Comparison of ENCODE assay signal across 22 cellular contexts in genomic region chr20:45506398-45506797, GRCh38. TPM values are rescaled to one million over a fixed set of nuclear protein-coding genes. Genes with fewer than 3 reads are reported as not detected.
DNase-seq lines count a peak whose midpoint lies in the region; ATAC-seq, FAIRE-seq and TF ChIP-seq lines count a peak whose summit lies in the region.
"Had no signal": no experiment of that assay in that cellular context is flagged by ENCODE, and none has a peak within 500 bp of the region (broad histone marks: within the 10 kb centered on the region; RNA-seq: fewer than 3 reads in every experiment).

No MANE protein-coding gene starts in this region.

- H3K36me3 ChIP-seq in breast epithelium (no peaks in the 10 kb centered on the region), K562 (ENCODE audit: control insufficient read depth, insufficient read depth, low read length) (no peaks in the 10 kb centered on the region), keratinocyte (ENCODE audit: control insufficient read depth in 2 of 2, extremely low read depth in 1 of 2, insufficient read depth in 2 of 2, low read length in 2 of 2) (no peaks in the 10 kb centered on the region), mucosa of descending colon (ENCODE audit: low read depth) (no peaks in the 10 kb centered on the region)

- in situ Hi-C loops in K562 (cut with MboI): no loop called here

- BruUV-seq in MCF 10A (replicated peaks; lab: Mats Ljungman, UMichigan) (no TSS peak), K562 (replicated peaks; lab: Mats Ljungman, UMichigan) (no TSS peak)

- H3K9me3 ChIP-seq in breast epithelium (no peaks in the 10 kb centered on the region), K562 (replicated peaks; ENCODE audit: control insufficient read depth, insufficient read depth, low read depth, low read length) (no peaks in the 10 kb centered on the region), keratinocyte (ENCODE audit: control insufficient read depth, low read depth, low read length) (no peaks in the 10 kb centered on the region), mucosa of descending colon (no peaks in the 10 kb centered on the region)

- H3K9ac ChIP-seq in K562 (ENCODE audit: insufficient read depth in 1 of 2, low read depth in 2 of 2, low read length in 2 of 2) (no peak overlapping the region), keratinocyte (ENCODE audit: control insufficient read depth, extremely low read depth, insufficient read depth, low read length) (no peak overlapping the region)

- FAIRE-seq in K562 (lab: Jason Lieb, UNC) (no peak), keratinocyte (lab: Jason Lieb, UNC) (peak; percentile 55)
- FAIRE-seq: GM19239, H1 had no signal

- H2AFZ ChIP-seq in K562 (ENCODE audit: low read depth, low read length) (no peak overlapping the region), keratinocyte (ENCODE audit: control insufficient read depth, low read length) (no peak overlapping the region)

- DNase-seq in MCF 10A (ENCODE audit: unreplicated experiment): no peak
- no peak for DNase-seq in breast epithelium (ENCODE audit: low spot score in 2 of 2)
- DNase-seq in K562 (ENCODE audit: extremely low read depth in 1 of 4, low spot score in 3 of 4): no peak
- no peak for DNase-seq in keratinocyte (ENCODE audit: low read depth, low spot score)
- no peak for DNase-seq in stimulated activated naive B cell treated with anti-CD40 and anti-IgM and Interleukin-4, amounts not matched to agents 10 μg/mL and 1 μg/mL and 100 μg/mL, for 72 hours
- no peak for DNase-seq in DMS 273 treated with DMSO at 0.1 percent for 48 hours (lab: John Stamatoyannopoulos, UW)
- no peak for DNase-seq in mucosa of descending colon
- DNase-seq: CD8-positive, alpha-beta T cell; COR-L47; DMS53; HCEC 1CT; HFFc6 had no signal

- 5% methylated on average over 2 of the region's 2 CpGs for WGBS in K562 (ENCODE audit: insufficient coverage, low coverage, missing lambda C conversion rate)

- no peak for TF ChIP-seq EP300 in K562 (IDR thresholded peaks at IDR 0.05; ENCODE audit: low read length)

- dilution Hi-C loops in keratinocyte (cut with MboI; ENCODE audit: extremely low pct_ligation_motif_present, low sequenced_read_pairs): no loop called here

- H3K27me3 ChIP-seq in breast epithelium (peaks cover 0 to 5% of the 10 kb centered on the region in 2 donors), K562 (ENCODE audit: control insufficient read depth in 2 of 2, insufficient read depth in 2 of 2, low read length in 2 of 2) (peaks cover 0 to 1% of the 10 kb centered on the region in 2 experiments; a peak in 1 of 5 replicates), keratinocyte (ENCODE audit: control insufficient read depth, extremely low read depth, insufficient read depth, low read length) (peaks cover 5% of the 10 kb centered on the region)

- CTCF ChIA-PET in MCF 10A (lab: Yijun Ruan, JAX): interaction anchor here (0.6 to 1.3 kb wide), 2 partner anchors 49 to 69 kb away, joined by 3 to 4 read pairs; no protein-coding TSS in a partner anchor
- CTCF ChIA-PET in K562 (lab: Yijun Ruan, JAX; ENCODE audit: low intra/inter-chr PET ratio): no interaction called here

- H3K27ac ChIP-seq in breast epithelium (no peak overlapping the region), K562 (ENCODE audit: extremely low read depth, low read depth, low read length) (no peak overlapping the region), keratinocyte (ENCODE audit: control insufficient read depth, insufficient read depth, low read length) (peak overlapping the region; percentile 75)
- H3K27ac ChIP-seq: 22Rv1, HL-60 had no signal

- TF ChIP-seq RAD21 in K562 (CRISPR knock-in tag; conservative IDR thresholded peaks at IDR 0.05 in 1 of 2, IDR thresholded peaks at IDR 0.05 in 1 of 2): no peak

- POLR2A ChIA-PET in MCF 10A (lab: Yijun Ruan, JAX): interaction anchor here (0.7 to 2.3 kb wide), 5 partner anchors 12 to 170 kb away, joined by 3 to 19 read pairs (median 3); no protein-coding TSS in a partner anchor
- POLR2A ChIA-PET in K562 (lab: Yijun Ruan, JAX): interaction anchor here (1.0 kb wide), 1 partner anchor 13 kb away, joined by 3 read pairs; no protein-coding TSS in a partner anchor

- H3K79me2 ChIP-seq in K562 (ENCODE audit: control insufficient read depth, insufficient read depth, low read length) (no peaks in the 10 kb centered on the region), keratinocyte (ENCODE audit: control insufficient read depth, insufficient read depth, low read length) (no peaks in the 10 kb centered on the region)

- intact Hi-C loops in MCF 10A (cut with micrococcal nuclease): no loop called here
- intact Hi-C loops in breast epithelium (cut with DNase I; ENCODE audit: low total_unique reads): no loop called here
- intact Hi-C loops in K562 (cut with micrococcal nuclease): no loop called here
- intact Hi-C loops in mucosa of descending colon (cut with DNase I, micrococcal nuclease): no loop called here

- H3K36me3 Mint-ChIP-seq in MCF 10A (ENCODE audit: insufficient read depth, unreplicated experiment): no peaks in the 10 kb centered on the region
- H3K36me3 Mint-ChIP-seq in stimulated activated naive B cell treated with anti-CD40 and anti-IgM and Interleukin-4, amounts not matched to agents 10 μg/mL and 1 μg/mL and 100 μg/mL, for 72 hours: no peaks in the 10 kb centered on the region
- H3K36me3 Mint-ChIP-seq: CD14-positive monocyte; CD8-positive, alpha-beta T cell had no signal

- peak overlapping the region; percentile 69 for H3K27ac Mint-ChIP-seq in MCF 10A (ENCODE audit: low read depth, unreplicated experiment)
- H3K27ac Mint-ChIP-seq in stimulated activated naive B cell treated with anti-CD40 and anti-IgM and Interleukin-4, amounts not matched to agents 10 μg/mL and 1 μg/mL and 100 μg/mL, for 72 hours: peak overlapping the region; percentile 47
- H3K27ac Mint-ChIP-seq: CD14-positive monocyte; CD8-positive, alpha-beta T cell; HFFc6; IgD-negative memory B cell had no signal

- H3K4me1 ChIP-seq in breast epithelium (no peaks in the 10 kb centered on the region), K562 (replicated peaks in 1 of 2; ENCODE audit: control insufficient read depth in 2 of 2, insufficient read depth in 2 of 2, low read length in 2 of 2) (peaks cover 0 to 7% of the 10 kb centered on the region in 2 experiments; a peak in 3 of 5 replicates), keratinocyte (ENCODE audit: control insufficient read depth, extremely low read depth, insufficient read depth, low read length) (peaks cover 21% of the 10 kb centered on the region), mucosa of descending colon (ENCODE audit: low read depth) (no peaks in the 10 kb centered on the region)

- H3K9me3 Mint-ChIP-seq in MCF 10A (ENCODE audit: unreplicated experiment): no peaks in the 10 kb centered on the region
- no peaks in the 10 kb centered on the region for H3K9me3 Mint-ChIP-seq in stimulated activated naive B cell treated with anti-CD40 and anti-IgM and Interleukin-4, amounts not matched to agents 10 μg/mL and 1 μg/mL and 100 μg/mL, for 72 hours
- H3K9me3 Mint-ChIP-seq: CD14-positive monocyte; CD8-positive, alpha-beta T cell; HFFc6; IgD-negative memory B cell had no signal

- H3K9me1 ChIP-seq in K562 (ENCODE audit: control insufficient read depth, insufficient read depth, low read length) (no peaks in the 10 kb centered on the region), keratinocyte (ENCODE audit: control insufficient read depth, extremely low read depth, insufficient read depth, low read length) (no peaks in the 10 kb centered on the region)

- TF ChIP-seq POLR2A in breast epithelium (IDR thresholded peaks at IDR 0.05): no peak
- TF ChIP-seq POLR2A in K562 (conservative IDR thresholded peaks at IDR 0.05): no peak

- H3K4me3 Mint-ChIP-seq in MCF 10A (ENCODE audit: unreplicated experiment): no peak overlapping the region
- no peak overlapping the region for H3K4me3 Mint-ChIP-seq in stimulated activated naive B cell treated with anti-CD40 and anti-IgM and Interleukin-4, amounts not matched to agents 10 μg/mL and 1 μg/mL and 100 μg/mL, for 72 hours
- H3K4me3 Mint-ChIP-seq: CD14-positive monocyte; CD8-positive, alpha-beta T cell; HFFc6 had no signal

- peaks cover 35% of the 10 kb centered on the region for H3K4me1 Mint-ChIP-seq in MCF 10A (ENCODE audit: insufficient read depth, unreplicated experiment)
- peaks cover 14% of the 10 kb centered on the region in 2 donors for H3K4me1 Mint-ChIP-seq in stimulated activated naive B cell treated with anti-CD40 and anti-IgM and Interleukin-4, amounts not matched to agents 10 μg/mL and 1 μg/mL and 100 μg/mL, for 72 hours
- H3K4me1 Mint-ChIP-seq: CD14-positive monocyte had no signal

- ATAC-seq in K562: no peak; the same call in 2 of the 3 replicates
- ATAC-seq in stimulated activated naive B cell treated with anti-CD40 and anti-IgM and Interleukin-4, amounts not matched to agents 10 μg/mL and 1 μg/mL and 100 μg/mL, for 72 hours (replicated peaks): no peak
- ATAC-seq in GM19035 (IDR thresholded peaks at IDR 0.05; ENCODE audit: unreplicated experiment): no peak
- ATAC-seq in mucosa of descending colon: no peak
- ATAC-seq: CD8-positive, alpha-beta T cell had no signal

- TF ChIP-seq CTCF in MCF 10A (IDR thresholded peaks at IDR 0.05; ENCODE audit: unreplicated experiment) (no peak), breast epithelium (IDR thresholded peaks at IDR 0.05) (no peak), K562 (IDR thresholded peaks at IDR 0.05 in 2 of 3, conservative IDR thresholded peaks at IDR 0.05 in 1 of 3; ENCODE audit: insufficient read depth in 2 of 3, low read depth in 1 of 3, low read length in 3 of 3) (no peak), keratinocyte (optimal IDR thresholded peaks at IDR 0.05 in 1 of 3, IDR thresholded peaks at IDR 0.05 in 1 of 3, conservative IDR thresholded peaks at IDR 0.05 in 1 of 3; ENCODE audit: extremely low read depth in 1 of 3, insufficient read depth in 2 of 3, low read length in 3 of 3) (no peak), mucosa of descending colon (IDR thresholded peaks at IDR 0.05) (no peak)

- peaks cover 8% of the 10 kb centered on the region for H3K27me3 Mint-ChIP-seq in MCF 10A (ENCODE audit: insufficient read depth, unreplicated experiment)
- peaks cover 42 to 64% of the 10 kb centered on the region in 2 donors for H3K27me3 Mint-ChIP-seq in stimulated activated naive B cell treated with anti-CD40 and anti-IgM and Interleukin-4, amounts not matched to agents 10 μg/mL and 1 μg/mL and 100 μg/mL, for 72 hours

- no peak overlapping the region for H3K4me3 ChIP-seq in breast epithelium
- no peak overlapping the region for H3K4me3 ChIP-seq in K562
- no peak overlapping the region for H3K4me3 ChIP-seq in keratinocyte (ENCODE audit: control insufficient read depth in 2 of 3, extremely low read depth in 1 of 3, insufficient read depth in 2 of 3, low read depth in 1 of 3, low read length in 3 of 3)
- H3K4me3 ChIP-seq in mucosa of descending colon: no peak overlapping the region
- H3K4me3 ChIP-seq: GM12878 had no signal

- H4K20me1 ChIP-seq in K562 (replicated peaks; ENCODE audit: control insufficient read depth, insufficient read depth, low read length) (no peaks in the 10 kb centered on the region), keratinocyte (ENCODE audit: control insufficient read depth, extremely low read depth, insufficient read depth, low read length) (no peaks in the 10 kb centered on the region)

- H3K4me2 ChIP-seq in K562 (ENCODE audit: insufficient read depth, low read length) (no peak overlapping the region), keratinocyte (ENCODE audit: control insufficient read depth, extremely low read depth, insufficient read depth, low read depth, low read length) (peak overlapping the region; percentile 16)

RNA-seq across cellular contexts. Expression of gene SPINT3, which starts 9.0 kb away (rescaled TPM):
- not detected in 2 replicates for total RNA-seq in MCF 10A (2022)
- not detected for total RNA-seq in breast epithelium
- not detected in 2 replicates for total RNA-seq in K562 (2011; cell fraction: chromatin; rRNA removed; ENCODE audit: low replicate concordance)
- not detected in 2 replicates for total RNA-seq in K562 (2011; cell fraction: nucleolus; rRNA removed)
- not detected in 2 replicates for total RNA-seq in K562 (2011; cell fraction: nucleoplasm; rRNA removed)
- total RNA-seq in K562 (2014; rRNA removed): not detected in 2 replicates
- total RNA-seq in K562 (2014; rRNA removed; fragmentation: Illumina TruSeq; extraction: Trizol): not detected in 2 replicates
- total RNA-seq in K562 (2015; rRNA removed; fragmentation: Illumina TruSeq; extraction: Trizol): not detected in 2 replicates
- not detected in 2 replicates for total RNA-seq in K562 (2021)
- polyA plus RNA-seq in K562 (2011; rRNA removed): not detected in 2 replicates
- polyA plus RNA-seq in K562 (2011; cell fraction: cytosol; rRNA removed): not detected in 2 replicates
- polyA plus RNA-seq in K562 (2011; cell fraction: nucleus; rRNA removed): not detected in 2 replicates
- polyA plus RNA-seq in K562 (2012): not detected in 2 replicates
- polyA plus RNA-seq in K562 (2014; fragmentation: Illumina TruSeq; extraction: Trizol): not detected in 2 replicates
- not detected for polyA plus RNA-seq in K562 (2014; fragmentation: Nextera tagmentation; extraction: Ambion mirVana)
- polyA plus RNA-seq in K562 (2014; rRNA removed): not detected in 2 replicates
- not detected in 2 replicates for polyA minus RNA-seq in K562 (2011; rRNA and poly(A)+ RNA removed)
- polyA minus RNA-seq in K562 (2011; cell fraction: cytosol; rRNA and poly(A)+ RNA removed): not detected in 2 replicates
- not detected in 2 replicates for polyA minus RNA-seq in K562 (2011; cell fraction: nucleus; rRNA and poly(A)+ RNA removed)
- polyA plus RNA-seq in keratinocyte: not detected in 3 replicates
- not detected for polyA plus RNA-seq in keratinocyte (2011; ENCODE audit: low read depth)
- polyA plus RNA-seq in keratinocyte (2011; cell fraction: cytosol; rRNA removed): not detected in 2 replicates
- not detected in 2 replicates for polyA plus RNA-seq in keratinocyte (2011; cell fraction: nucleus; rRNA removed)
- polyA plus RNA-seq in keratinocyte (2012; ENCODE audit: low replicate concordance): not detected in 2 replicates
- not detected in 3 replicates for polyA minus RNA-seq in keratinocyte
- not detected for polyA minus RNA-seq in keratinocyte (2011; cell fraction: cytosol; rRNA and poly(A)+ RNA removed)
- not detected in 2 replicates for polyA minus RNA-seq in keratinocyte (2011; cell fraction: nucleus; rRNA and poly(A)+ RNA removed)
- not detected for total RNA-seq in mucosa of descending colon
- total RNA-seq: A673; CD8-positive, alpha-beta T cell; GM12878; H1; HFFc6 had no signal
- polyA plus RNA-seq: BJ, CD14-positive monocyte, GM12878, H1, IgD-negative memory B cell had no signal

RNA-seq across cellular contexts. Expression of gene WFDC6, which starts 32.9 kb away (rescaled TPM):
- total RNA-seq in MCF 10A (2022) (not detected in 2 replicates), breast epithelium (not detected), K562 (2014; rRNA removed) (not detected in 2 replicates), K562 (2014; rRNA removed; fragmentation: Illumina TruSeq; extraction: Trizol) (not detected in 2 replicates), K562 (2015; rRNA removed; fragmentation: Illumina TruSeq; extraction: Trizol) (not detected in 2 replicates), K562 (2021) (not detected in 2 replicates), mucosa of descending colon (not detected)
- total RNA-seq in K562 (2011; cell fraction: chromatin; rRNA removed; ENCODE audit: low replicate concordance): not detected in 2 replicates
- not detected in 2 replicates for total RNA-seq in K562 (2011; cell fraction: nucleolus; rRNA removed)
- total RNA-seq in K562 (2011; cell fraction: nucleoplasm; rRNA removed): not detected in 2 replicates
- polyA plus RNA-seq in K562 (2011; rRNA removed) (not detected in 2 replicates), K562 (2014; fragmentation: Illumina TruSeq; extraction: Trizol) (not detected in 2 replicates), K562 (2014; fragmentation: Nextera tagmentation; extraction: Ambion mirVana) (not detected), K562 (2014; rRNA removed) (not detected in 2 replicates), keratinocyte (not detected in 3 replicates)
- polyA plus RNA-seq in K562 (2011; cell fraction: cytosol; rRNA removed): not detected in 2 replicates
- polyA plus RNA-seq in K562 (2011; cell fraction: nucleus; rRNA removed): not detected in 2 replicates
- polyA plus RNA-seq in K562 (2012): not detected in 2 replicates
- polyA minus RNA-seq in K562 (2011; rRNA and poly(A)+ RNA removed): not detected in 2 replicates
- not detected in 2 replicates for polyA minus RNA-seq in K562 (2011; cell fraction: cytosol; rRNA and poly(A)+ RNA removed)
- not detected in 2 replicates for polyA minus RNA-seq in K562 (2011; cell fraction: nucleus; rRNA and poly(A)+ RNA removed)
- not detected for polyA plus RNA-seq in keratinocyte (2011; ENCODE audit: low read depth)
- polyA plus RNA-seq in keratinocyte (2011; cell fraction: cytosol; rRNA removed): not detected in 2 replicates
- polyA plus RNA-seq in keratinocyte (2011; cell fraction: nucleus; rRNA removed): not detected in 2 replicates
- not detected in 2 replicates for polyA plus RNA-seq in keratinocyte (2012; ENCODE audit: low replicate concordance)
- polyA minus RNA-seq in keratinocyte: not detected in 3 replicates
- not detected for polyA minus RNA-seq in keratinocyte (2011; cell fraction: cytosol; rRNA and poly(A)+ RNA removed)
- not detected in 2 replicates for polyA minus RNA-seq in keratinocyte (2011; cell fraction: nucleus; rRNA and poly(A)+ RNA removed)
- total RNA-seq: A673; CD8-positive, alpha-beta T cell; GM12878; H1; HFFc6 had no signal
- polyA plus RNA-seq: BJ, CD14-positive monocyte, GM12878, H1, IgD-negative memory B cell had no signal

RNA-seq across cellular contexts. Expression of gene WFDC2, which starts 36.8 kb away (rescaled TPM):
- total RNA-seq in MCF 10A (2022) (not detected in 2 replicates), breast epithelium (100 to 1,000 TPM in 1 of 3 donors, 10 to 100 TPM in 1, not detected in 1; 43.9 to 106 TPM), K562 (2014; rRNA removed) (not detected in 2 replicates), K562 (2014; rRNA removed; fragmentation: Illumina TruSeq; extraction: Trizol) (not detected in 2 replicates), K562 (2015; rRNA removed; fragmentation: Illumina TruSeq; extraction: Trizol) (not detected in 2 replicates), K562 (2021) (not detected in 2 replicates), mucosa of descending colon (100 to 1,000 TPM in 1 of 3 donors, 10 to 100 TPM in 2; 65.7 to 183 (median 78.0) TPM)
- not detected in 2 replicates for total RNA-seq in K562 (2011; cell fraction: chromatin; rRNA removed; ENCODE audit: low replicate concordance)
- total RNA-seq in K562 (2011; cell fraction: nucleolus; rRNA removed): not detected in 2 replicates
- total RNA-seq in K562 (2011; cell fraction: nucleoplasm; rRNA removed): not detected in 2 replicates
- polyA plus RNA-seq in K562 (2011; rRNA removed) (not detected in 2 replicates), K562 (2014; fragmentation: Illumina TruSeq; extraction: Trizol) (not detected in 2 replicates), K562 (2014; fragmentation: Nextera tagmentation; extraction: Ambion mirVana) (not detected), K562 (2014; rRNA removed) (not detected in 2 replicates), keratinocyte (0.44 TPM in 1 of 3 replicates, not detected in the others)
- polyA plus RNA-seq in K562 (2011; cell fraction: cytosol; rRNA removed): not detected in 2 replicates
- polyA plus RNA-seq in K562 (2011; cell fraction: nucleus; rRNA removed): not detected in 2 replicates
- not detected in 2 replicates for polyA plus RNA-seq in K562 (2012)
- not detected in 2 replicates for polyA minus RNA-seq in K562 (2011; rRNA and poly(A)+ RNA removed)
- not detected in 2 replicates for polyA minus RNA-seq in K562 (2011; cell fraction: cytosol; rRNA and poly(A)+ RNA removed)
- polyA minus RNA-seq in K562 (2011; cell fraction: nucleus; rRNA and poly(A)+ RNA removed): not detected in 2 replicates
- polyA plus RNA-seq in keratinocyte (2011; ENCODE audit: low read depth): not detected
- 0.16 and 0.66 TPM in 2 replicates for polyA plus RNA-seq in keratinocyte (2011; cell fraction: cytosol; rRNA removed)
- 0.25 and 0.52 TPM in 2 replicates for polyA plus RNA-seq in keratinocyte (2011; cell fraction: nucleus; rRNA removed)
- polyA plus RNA-seq in keratinocyte (2012; ENCODE audit: low replicate concordance): 0.65 and 0.68 TPM in 2 replicates
- polyA minus RNA-seq in keratinocyte: not detected in 3 replicates
- not detected for polyA minus RNA-seq in keratinocyte (2011; cell fraction: cytosol; rRNA and poly(A)+ RNA removed)
- not detected in 2 replicates for polyA minus RNA-seq in keratinocyte (2011; cell fraction: nucleus; rRNA and poly(A)+ RNA removed)
- total RNA-seq: A673; CD8-positive, alpha-beta T cell; GM12878 had no signal
- polyA plus RNA-seq: BJ, CD14-positive monocyte had no signal

RNA-seq across cellular contexts. Expression of gene EPPIN, which starts 40.8 kb away (rescaled TPM):
- total RNA-seq in MCF 10A (2022) (not detected in 2 replicates), breast epithelium (not detected), K562 (2014; rRNA removed) (not detected in 2 replicates), K562 (2014; rRNA removed; fragmentation: Illumina TruSeq; extraction: Trizol) (not detected in 2 replicates), K562 (2015; rRNA removed; fragmentation: Illumina TruSeq; extraction: Trizol) (not detected in 2 replicates), K562 (2021) (not detected in 2 replicates), mucosa of descending colon (not detected)
- not detected in 2 replicates for total RNA-seq in K562 (2011; cell fraction: chromatin; rRNA removed; ENCODE audit: low replicate concordance)
- total RNA-seq in K562 (2011; cell fraction: nucleolus; rRNA removed): not detected in 2 replicates
- total RNA-seq in K562 (2011; cell fraction: nucleoplasm; rRNA removed): not detected in 2 replicates
- polyA plus RNA-seq in K562 (2011; rRNA removed) (not detected in 2 replicates), K562 (2014; fragmentation: Illumina TruSeq; extraction: Trizol) (not detected in 2 replicates), K562 (2014; fragmentation: Nextera tagmentation; extraction: Ambion mirVana) (not detected), K562 (2014; rRNA removed) (not detected in 2 replicates), keratinocyte (not detected in 3 replicates)
- not detected in 2 replicates for polyA plus RNA-seq in K562 (2011; cell fraction: cytosol; rRNA removed)
- not detected in 2 replicates for polyA plus RNA-seq in K562 (2011; cell fraction: nucleus; rRNA removed)
- polyA plus RNA-seq in K562 (2012): not detected in 2 replicates
- polyA minus RNA-seq in K562 (2011; rRNA and poly(A)+ RNA removed): not detected in 2 replicates
- not detected in 2 replicates for polyA minus RNA-seq in K562 (2011; cell fraction: cytosol; rRNA and poly(A)+ RNA removed)
- polyA minus RNA-seq in K562 (2011; cell fraction: nucleus; rRNA and poly(A)+ RNA removed): not detected in 2 replicates
- not detected for polyA plus RNA-seq in keratinocyte (2011; ENCODE audit: low read depth)
- polyA plus RNA-seq in keratinocyte (2011; cell fraction: cytosol; rRNA removed): not detected in 2 replicates
- not detected in 2 replicates for polyA plus RNA-seq in keratinocyte (2011; cell fraction: nucleus; rRNA removed)
- polyA plus RNA-seq in keratinocyte (2012; ENCODE audit: low replicate concordance): not detected in 2 replicates
- polyA minus RNA-seq in keratinocyte: not detected in 3 replicates
- polyA minus RNA-seq in keratinocyte (2011; cell fraction: cytosol; rRNA and poly(A)+ RNA removed): not detected
- polyA minus RNA-seq in keratinocyte (2011; cell fraction: nucleus; rRNA and poly(A)+ RNA removed): not detected in 2 replicates
- total RNA-seq: A673; CD8-positive, alpha-beta T cell; GM12878; H1; HFFc6 had no signal
- polyA plus RNA-seq: BJ, CD14-positive monocyte, GM12878, IgD-negative memory B cell had no signal
